ENCODE assay signal across 8 cellular contexts in genomic region chr10:84140036-84140379, GRCh38. TPM values are rescaled to one million over a fixed set of nuclear protein-coding genes. Genes with fewer than 3 reads are reported as not detected.
DNase-seq lines count a peak whose midpoint lies in the region; ATAC-seq and TF ChIP-seq lines count a peak whose summit lies in the region.

No MANE protein-coding gene starts in this region.

- peaks cover 40% of the 10 kb centered on the region for H3K36me3 ChIP-seq in Panc1 (ENCODE audit: control insufficient read depth, insufficient read depth, low read length)
- peaks cover 22% of the 10 kb centered on the region for H3K36me3 ChIP-seq in ectodermal cell (ENCODE audit: control insufficient read depth, insufficient read depth, low read length)

- no peak for TF ChIP-seq CTCF in Panc1 (IDR thresholded peaks at IDR 0.05)

- peak overlapping the region; percentile 98 for H3K4me3 Mint-ChIP-seq in activated T-cell treated with anti-CD3 and anti-CD28 coated beads, Interleukin-2, amount 50 U/mL, for 24 hours

- BruUV-seq in Panc1 (replicated peaks; lab: Mats Ljungman, UMichigan) = no TSS peak

- 15 to 16% methylated on average over 12 of the region's 12 CpGs for WGBS in ectodermal cell, 2 experiments

- H3K27ac Mint-ChIP-seq in activated T-cell treated with anti-CD3 and anti-CD28 coated beads, Interleukin-2, amount 50 U/mL, for 24 hours = peak overlapping the region; percentile 99

- H3K9me3 Mint-ChIP-seq in activated T-cell treated with anti-CD3 and anti-CD28 coated beads, Interleukin-2, amount 50 U/mL, for 24 hours = no peaks in the 10 kb centered on the region

- H3K27me3 Mint-ChIP-seq in activated T-cell treated with anti-CD3 and anti-CD28 coated beads, Interleukin-2, amount 50 U/mL, for 24 hours = no peaks in the 10 kb centered on the region

- peaks cover 57% of the 10 kb centered on the region for H3K36me3 Mint-ChIP-seq in activated T-cell treated with anti-CD3 and anti-CD28 coated beads, Interleukin-2, amount 50 U/mL, for 24 hours (ENCODE audit: low read depth)

- H3K9me3 ChIP-seq in Panc1 (ENCODE audit: control insufficient read depth, insufficient read depth, low read depth, low read length) (no peaks in the 10 kb centered on the region), ectodermal cell (ENCODE audit: control insufficient read depth, low read length) (no peaks in the 10 kb centered on the region), mononuclear cell (ENCODE audit: low read depth, low read length) (no peaks in the 10 kb centered on the region)

- DNase-seq in activated T-cell treated with anti-CD3 and anti-CD28 coated beads, Interleukin-2, amount 50 U/mL, for 24 hours = no peak
- no peak for DNase-seq in activated T-cell treated with anti-CD3 and anti-CD28 coated beads, Interleukin-2, amount 50 U/mL, for 48 hours
- no peak for DNase-seq in Panc1 (ENCODE audit: low read depth, low spot score)
- DNase-seq in KG1 (lab: John Stamatoyannopoulos, UW) = no peak
- no peak for DNase-seq in NCI-H187 (lab: John Stamatoyannopoulos, UW)
- DNase-seq in SHP77 (lab: John Stamatoyannopoulos, UW) = no peak

- POLR2A ChIA-PET in Panc1 (lab: Charles Lee) = no interaction called here

- in situ Hi-C loops in Panc1 (cut with HindIII; ENCODE audit: low pct_unique_long_range_greater_than_20kb, low sequenced_read_pairs) = no loop called here

- intact Hi-C loops in Panc1 (cut with micrococcal nuclease; ENCODE audit: unreplicated experiment) = no loop called here

- peaks cover 48% of the 10 kb centered on the region for H3K4me1 Mint-ChIP-seq in activated T-cell treated with anti-CD3 and anti-CD28 coated beads, Interleukin-2, amount 50 U/mL, for 24 hours (ENCODE audit: low read depth)

- H3K27me3 ChIP-seq in Panc1 (ENCODE audit: control insufficient read depth, insufficient read depth, low read length) (no peaks in the 10 kb centered on the region), ectodermal cell (ENCODE audit: control insufficient read depth, insufficient read depth, low read length, poor library complexity, severe bottlenecking) (peaks cover 3% of the 10 kb centered on the region), mononuclear cell (ENCODE audit: insufficient read depth, low read length) (no peaks in the 10 kb centered on the region)

- peak overlapping the region; percentile 95 for H3K27ac ChIP-seq in Panc1 (ENCODE audit: low read length)
- no peak overlapping the region for H3K27ac ChIP-seq in ectodermal cell (ENCODE audit: insufficient read depth, low read depth, low read length, poor library complexity, severe bottlenecking)

- peak; percentile 22; the same call in 1 of the 2 replicates for ATAC-seq in Panc1

- H3K4me3 ChIP-seq in Panc1 (ENCODE audit: low read depth in 2 of 2, low read length in 2 of 2) = peak overlapping the region; percentile 93 to 98
- peak overlapping the region; percentile 88 for H3K4me3 ChIP-seq in ectodermal cell (ENCODE audit: insufficient read depth, low read depth, low read length)
- H3K4me3 ChIP-seq in mononuclear cell (ENCODE audit: low read length) = peak overlapping the region; percentile 87

- CTCF ChIA-PET in Panc1 (lab: Charles Lee) = no interaction called here

- H3K4me1 ChIP-seq in Panc1 (ENCODE audit: control insufficient read depth, insufficient read depth, low read length) (peaks cover 12% of the 10 kb centered on the region), ectodermal cell (ENCODE audit: control insufficient read depth, insufficient read depth, low read length) (no peaks in the 10 kb centered on the region), mononuclear cell (ENCODE audit: insufficient read depth, low read length) (peaks cover 13% of the 10 kb centered on the region)

RNA-seq across cellular contexts. Expression of gene GHITM, which starts 0.7 kb away (rescaled TPM):
- 188 TPM for total RNA-seq in Panc1 (2021; ENCODE audit: unreplicated experiment)
- polyA plus RNA-seq in Panc1 (2012; ENCODE audit: insufficient read length) = 159 TPM
- polyA plus RNA-seq in ectodermal cell (2013, experiment 1 of 4) = 98.6 TPM
- polyA plus RNA-seq in ectodermal cell (2013, experiment 2 of 4) = 105 TPM
- polyA plus RNA-seq in ectodermal cell (2013, experiment 3 of 4) = 78.0 TPM
- 86.1 TPM for polyA plus RNA-seq in ectodermal cell (2013, experiment 4 of 4)
- 92.7 TPM for total RNA-seq in mononuclear cell

RNA-seq across cellular contexts. Expression of gene GPR15LG, which starts 33.6 kb away (rescaled TPM):
- total RNA-seq in Panc1 (2021; ENCODE audit: unreplicated experiment) (0.41 TPM), mononuclear cell (not detected)
- polyA plus RNA-seq in Panc1 (2012; ENCODE audit: insufficient read length) = not detected
- not detected for polyA plus RNA-seq in ectodermal cell (2013, experiment 1 of 4)
- not detected for polyA plus RNA-seq in ectodermal cell (2013, experiment 2 of 4)
- not detected for polyA plus RNA-seq in ectodermal cell (2013, experiment 3 of 4)
- polyA plus RNA-seq in ectodermal cell (2013, experiment 4 of 4) = not detected

RNA-seq across cellular contexts. Expression of gene CDHR1, which starts 54.3 kb away (rescaled TPM):
- total RNA-seq in Panc1 (2021; ENCODE audit: unreplicated experiment) (0.39 TPM), mononuclear cell (0.31 TPM)
- not detected for polyA plus RNA-seq in Panc1 (2012; ENCODE audit: insufficient read length)
- polyA plus RNA-seq in ectodermal cell (2013, experiment 1 of 4) = 2.6 TPM
- polyA plus RNA-seq in ectodermal cell (2013, experiment 2 of 4) = 2.9 TPM
- 1.3 TPM for polyA plus RNA-seq in ectodermal cell (2013, experiment 3 of 4)
- 2.4 TPM for polyA plus RNA-seq in ectodermal cell (2013, experiment 4 of 4)
